In genomic region chr18:37944871-37945270, GRCh38 we compare ENCODE assay signal across 28 cellular contexts.
"Had no signal": no experiment of that assay in that cellular context is flagged by ENCODE, and none has a peak within 500 bp of the region (broad histone marks: within the 10 kb centered on the region; RNA-seq: fewer than 3 reads in every experiment).

No MANE protein-coding gene starts in this region.

- DNase-seq: activated effector memory CD4-positive, alpha-beta T cell treated with anti-CD3 and anti-CD28 coated beads, Interleukin-2, amount 50 U/mL, for 16 hours; activated effector memory CD4-positive, alpha-beta T cell treated with Interleukin-2 at 50 U/mL for 16 hours; activated gamma-delta T cell; activated gamma-delta T cell treated with Interleukin-2 at 50 U/mL for 16 hours; activated naive CD4-positive, alpha-beta T cell; activated naive CD4-positive, alpha-beta T cell treated with anti-CD3 and anti-CD28 coated beads for 36 hours; activated naive CD4-positive, alpha-beta T cell treated with anti-CD3 and anti-CD28 coated beads, Interleukin-2, amount 10 ng/mL, durations not matched to agents 7 days and 5 days; activated naive CD4-positive, alpha-beta T cell treated with anti-CD3 and anti-CD28 coated beads, Interleukin-2, amount 50 U/mL, for 16 hours; activated naive CD4-positive, alpha-beta T cell treated with Interleukin-2 at 50 U/mL for 16 hours; activated naive CD8-positive, alpha-beta T cell treated with anti-CD3 and anti-CD28 coated beads for 36 hours; activated naive CD8-positive, alpha-beta T cell treated with anti-CD3 and anti-CD28 coated beads, Interleukin-2, amount 10 ng/mL, durations not matched to agents 7 days and 5 days; activated naive CD8-positive, alpha-beta T cell treated with anti-CD3 and anti-CD28 coated beads, Interleukin-2, amount 50 U/mL, for 24 hours; activated T-cell treated with anti-CD3 and anti-CD28 coated beads, Interleukin-2, amount 50 U/mL, for 1 hour; activated T-cell treated with anti-CD3 and anti-CD28 coated beads, Interleukin-2, amount 50 U/mL, for 24 hours; activated T-cell treated with anti-CD3 and anti-CD28 coated beads, Interleukin-2, amount 50 U/mL, for 4 hours; activated T-cell treated with anti-CD3 and anti-CD28 coated beads, Interleukin-2, amount 50 U/mL, for 48 hours; activated T-cell treated with anti-CD3 and anti-CD28 coated beads, Interleukin-2, amount 50 U/mL, for 72 hours; adrenal gland; amniotic stem cell; amygdala; anterior cingulate cortex; aorta; body of pancreas; brain microvascular endothelial cell; central memory CD4-positive, alpha-beta T cell; cerebellar nuclear complex had no signal

- ATAC-seq: activated naive CD4-positive, alpha-beta T cell treated with anti-CD3 and anti-CD28 coated beads, Interleukin-2, amount 50 U/mL, for 72 hours; activated naive CD8-positive, alpha-beta T cell treated with anti-CD3 and anti-CD28 coated beads, Interleukin-2, amount 50 U/mL, for 24 hours; activated T-cell treated with anti-CD3 and anti-CD28 coated beads, Interleukin-2, amount 50 U/mL, for 4 hours; activated T-cell treated with anti-CD3 and anti-CD28 coated beads, Interleukin-2, amount 50 U/mL, for 72 hours; activated T-helper 17 cell treated with anti-CD3 and anti-CD28 coated beads, Interleukin-2, amount 50 U/mL, for 72 hours; body of pancreas had no signal
